In genomic region chr3:33221241-33221640, GRCh38 we compare ENCODE assay signal across 5 cellular contexts.
"Had no signal": no experiment of that assay in that cellular context is flagged by ENCODE, and none has a peak within 500 bp of the region (broad histone marks: within the 10 kb centered on the region; RNA-seq: fewer than 3 reads in every experiment).

No MANE protein-coding gene starts in this region.

- DNase-seq: GM23248, GOT3, H7, HFFc6, KBM-7 had no signal
